Comparison of ENCODE assay signal across 24 cellular contexts in genomic region chr1:224554620-224555259, GRCh38.
DNase-seq lines count a peak whose midpoint lies in the region; ATAC-seq and TF ChIP-seq lines count a peak whose summit lies in the region.
"Had no signal": no experiment of that assay in that cellular context is flagged by ENCODE, and none has a peak within 500 bp of the region (broad histone marks: within the 10 kb centered on the region; RNA-seq: fewer than 3 reads in every experiment).

No MANE protein-coding gene starts in this region.

- no peaks in the 10 kb centered on the region for H3K79me2 ChIP-seq in PC-9 (ENCODE audit: low read depth)

- H3K27me3 ChIP-seq in PC-9 (ENCODE audit: insufficient read depth, low read depth), result no peaks in the 10 kb centered on the region
- H3K27me3 ChIP-seq: MG63, SJSA1 had no signal

- H3K27me3 Mint-ChIP-seq in stimulated activated naive CD8-positive, alpha-beta T cell treated with anti-CD3 and anti-CD28 coated beads, Interleukin-15, amount 100 ng/mL, for 72 hours, result no peaks in the 10 kb centered on the region
- H3K27me3 Mint-ChIP-seq: IgD-negative memory B cell had no signal

- no peak overlapping the region for H3K4me3 ChIP-seq in PC-9
- H3K4me3 ChIP-seq: MG63, SJSA1 had no signal

- H3K36me3 ChIP-seq in PC-9 (ENCODE audit: low read depth), result no peaks in the 10 kb centered on the region; the same call in 1 of the 2 replicates
- H3K36me3 ChIP-seq: MG63, SJSA1 had no signal

- H2AFZ ChIP-seq in PC-9, result no peak overlapping the region

- H3K9me2 ChIP-seq in PC-9 (ENCODE audit: insufficient read depth), result no peaks in the 10 kb centered on the region

- intact Hi-C loops in PC-9 (cut with micrococcal nuclease; ENCODE audit: unreplicated experiment), result no loop called here
- intact Hi-C loops in posterior vena cava (cut with DNase I), result no loop called here

- CTCF ChIA-PET in PC-9 (lab: Charles Lee), result no interaction called here

- H3K9me3 Mint-ChIP-seq in stimulated activated naive CD8-positive, alpha-beta T cell treated with anti-CD3 and anti-CD28 coated beads, Interleukin-15, amount 100 ng/mL, for 72 hours, result no peaks in the 10 kb centered on the region
- no peaks in the 10 kb centered on the region for H3K9me3 Mint-ChIP-seq in activated naive CD4-positive, alpha-beta T cell treated with anti-CD3 and anti-CD28 coated beads, Interleukin-2, amount 50 U/mL, for 72 hours
- H3K9me3 Mint-ChIP-seq: CD14-positive monocyte, IgD-negative memory B cell had no signal

- peak; percentile 57 for ATAC-seq in stimulated activated naive CD8-positive, alpha-beta T cell treated with anti-CD3 and anti-CD28 coated beads, Interleukin-15, amount 100 ng/mL, for 72 hours
- ATAC-seq in stimulated activated naive CD8-positive, alpha-beta T cell treated with anti-CD3 and anti-CD28 coated beads, Interleukin-15, Interleukin-2, amounts not matched to agents 100 U/mL and 50 U/mL, for 24 hours, result no peak
- ATAC-seq in activated naive CD4-positive, alpha-beta T cell treated with anti-CD3 and anti-CD28 coated beads, Interleukin-2, amount 50 U/mL, for 72 hours, result no peak
- ATAC-seq: Right ventricle myocardium inferior had no signal

- no peaks in the 10 kb centered on the region for H3K36me3 Mint-ChIP-seq in activated naive CD4-positive, alpha-beta T cell treated with anti-CD3 and anti-CD28 coated beads, Interleukin-2, amount 50 U/mL, for 72 hours
- H3K36me3 Mint-ChIP-seq: CD14-positive monocyte had no signal

- H3K4me1 Mint-ChIP-seq in stimulated activated naive CD8-positive, alpha-beta T cell treated with anti-CD3 and anti-CD28 coated beads, Interleukin-15, amount 100 ng/mL, for 72 hours, result no peaks in the 10 kb centered on the region
- H3K4me1 Mint-ChIP-seq: B cell, CD14-positive monocyte, IgD-negative memory B cell had no signal

- no peaks in the 10 kb centered on the region for H4K20me1 ChIP-seq in PC-9 (ENCODE audit: insufficient read depth)

- peak overlapping the region; percentile 35; the same call in 1 of the 2 replicates for H3K4me2 ChIP-seq in PC-9

- BruUV-seq in PC-9 (replicated peaks; lab: Mats Ljungman, UMichigan), result no TSS peak

- TF ChIP-seq CTCF in PC-9 (conservative IDR thresholded peaks at IDR 0.05), result no peak

- H3K4me1 ChIP-seq in PC-9 (replicated peaks; ENCODE audit: insufficient read depth), result peaks cover 35% of the 10 kb centered on the region
- H3K4me1 ChIP-seq: SJSA1 had no signal

- no peaks in the 10 kb centered on the region for H3K9me3 ChIP-seq in PC-9 (ENCODE audit: insufficient read depth, low read depth)
- H3K9me3 ChIP-seq: MG63, SJSA1 had no signal

- H3F3A ChIP-seq in PC-9 (ENCODE audit: insufficient read depth, low read depth), result no peaks in the 10 kb centered on the region; the same call in 1 of the 2 replicates

- peak overlapping the region; percentile 72 to 91 for H3K27ac Mint-ChIP-seq in stimulated activated naive CD8-positive, alpha-beta T cell treated with anti-CD3 and anti-CD28 coated beads, Interleukin-15, amount 100 ng/mL, for 72 hours
- H3K27ac Mint-ChIP-seq in activated naive CD4-positive, alpha-beta T cell treated with anti-CD3 and anti-CD28 coated beads, Interleukin-2, amount 50 U/mL, for 72 hours, result no peak overlapping the region
- H3K27ac Mint-ChIP-seq: B cell, CD14-positive monocyte, IgD-negative memory B cell had no signal

- no peak for DNase-seq in stimulated activated naive CD8-positive, alpha-beta T cell treated with anti-CD3 and anti-CD28 coated beads, Interleukin-15, amount 100 ng/mL, for 72 hours
- no peak for DNase-seq in stimulated activated naive CD8-positive, alpha-beta T cell treated with anti-CD3 and anti-CD28 coated beads, Interleukin-15, Interleukin-2, amounts not matched to agents 100 U/mL and 50 U/mL, for 24 hours
- DNase-seq in PC-9 (no peak), epithelial cell of prostate (ENCODE audit: low read depth, low spot score) (no peak), posterior vena cava (ENCODE audit: low spot score) (no peak), HT-29 (ENCODE audit: low spot score) (no peak)
- DNase-seq in activated naive CD4-positive, alpha-beta T cell treated with anti-CD3 and anti-CD28 coated beads, Interleukin-2, amount 50 U/mL, for 72 hours (ENCODE audit: low spot score in 2 of 2), result no peak
- DNase-seq: EL, GF-D8, GOT3, HCEC 1CT, Karpas-422, MG63, NCI-H1048, NCI-H1436 treated with DMSO at 0.1 percent for 48 hours, NCI-H2029 treated with DMSO at 0.1 percent for 48 hours, NCI-H226, NCI-H524, NCI-H774 had no signal

- no peak overlapping the region for H3K4me3 Mint-ChIP-seq in stimulated activated naive CD8-positive, alpha-beta T cell treated with anti-CD3 and anti-CD28 coated beads, Interleukin-15, amount 100 ng/mL, for 72 hours
- H3K4me3 Mint-ChIP-seq: B cell, CD14-positive monocyte, IgD-negative memory B cell had no signal

- peak overlapping the region; percentile 69 for H3K27ac ChIP-seq in PC-9
- H3K27ac ChIP-seq in epithelial cell of prostate, result peak overlapping the region; percentile 53
- H3K27ac ChIP-seq: SJSA1 had no signal

- POLR2A ChIA-PET in PC-9 (lab: Charles Lee; ENCODE audit: unreplicated experiment), result no interaction called here

Comparison
In these comparisons a context has a peak if more than half of its experiments do, and no peak if none do; other contexts are left out.
1. H3K27ac Mint-ChIP-seq: peak in stimulated activated naive CD8-positive, alpha-beta T cell treated with anti-CD3 and anti-CD28 coated beads, Interleukin-15, amount 100 ng/mL, for 72 hours (2 of 2); none in activated naive CD4-positive, alpha-beta T cell treated with anti-CD3 and anti-CD28 coated beads, Interleukin-2, amount 50 U/mL, for 72 hours (0 of 2).